Comparison of ENCODE assay signal across 1 cellular context in genomic region chr20:34088305-34088870, GRCh38.
A peak's percentile ranks its signal among the peaks of the same experiment; 100 is the strongest.
TF ChIP-seq lines count a peak whose summit lies in the region.

No MANE protein-coding gene starts in this region.

TF ChIP-seq in H1, 55 proteins besides CTCF, POLR2A, EP300 and RAD21:
- TF ChIP-seq POLR2AphosphoS5 (IDR thresholded peaks at IDR 0.05; ENCODE audit: low read depth, low read length), result peak; percentile 33; the same call in 1 of the 2 replicates
- TF ChIP-seq RBBP5 (IDR thresholded peaks at IDR 0.05; ENCODE audit: borderline replicate concordance, low read depth, low read length), result no peak
TF ChIP-seq in H1: peak in this region for 1.
